In genomic region chr5:4855889-4856288, GRCh38 we compare ENCODE assay signal across 26 cellular contexts.
"Had no signal": no experiment of that assay in that cellular context is flagged by ENCODE, and none has a peak within 500 bp of the region (broad histone marks: within the 10 kb centered on the region; RNA-seq: fewer than 3 reads in every experiment).

No MANE protein-coding gene starts in this region.

- H3K27ac Mint-ChIP-seq: activated CD4-positive, alpha-beta memory T cell treated with anti-CD3 and anti-CD28 coated beads, Interleukin-2, amount 10 ng/mL, durations not matched to agents 7 days and 5 days; activated CD8-positive, alpha-beta memory T cell treated with anti-CD3 and anti-CD28 coated beads, Interleukin-2, amount 10 ng/mL, durations not matched to agents 7 days and 5 days; activated naive CD8-positive, alpha-beta T cell treated with anti-CD3 and anti-CD28 coated beads for 36 hours had no signal

- DNase-seq: activated CD4-positive, alpha-beta memory T cell treated with anti-CD3 and anti-CD28 coated beads, Interleukin-2, amount 10 ng/mL, durations not matched to agents 7 days and 5 days; activated CD4-positive, alpha-beta T cell treated with anti-CD3 and anti-CD28 coated beads for 1 hour; activated CD4-positive, alpha-beta T cell treated with anti-CD3 and anti-CD28 coated beads for 48 hours; activated CD4-positive, CD25-positive, alpha-beta regulatory T cell; activated CD8-positive, alpha-beta memory T cell treated with anti-CD3 and anti-CD28 coated beads for 24 hours; activated CD8-positive, alpha-beta memory T cell treated with anti-CD3 and anti-CD28 coated beads, Interleukin-2, amount 10 ng/mL, durations not matched to agents 7 days and 5 days; activated CD8-positive, alpha-beta memory T cell treated with anti-CD3 and anti-CD28 coated beads, Interleukin-2, amount 50 U/mL, for 48 hours; activated effector memory CD4-positive, alpha-beta T cell treated with Interleukin-2 at 50 U/mL for 16 hours; activated naive CD4-positive, alpha-beta T cell treated with anti-CD3 and anti-CD28 coated beads, Interleukin-2, amount 50 U/mL, for 16 hours; activated naive CD8-positive, alpha-beta T cell treated with anti-CD3 and anti-CD28 coated beads for 36 hours; activated T-cell treated with anti-CD3 and anti-CD28 coated beads, Interleukin-2, amount 50 U/mL, for 48 hours; amniotic stem cell; aorta; NCI-H1105; NCI-H1417 treated with DMSO at 0.1 percent for 48 hours; NCI-H187 treated with DMSO at 0.1 percent for 48 hours; NCI-H2081; NCI-H2171; NCI-H510A; Right ventricle myocardium superior; SW 1271; T1000; WERI-Rb-1 had no signal

- H3K27me3 ChIP-seq: cardiac muscle cell had no signal

- H3K36me3 ChIP-seq: cardiac muscle cell, WERI-Rb-1 had no signal

- H3K4me3 Mint-ChIP-seq: activated CD4-positive, alpha-beta memory T cell treated with anti-CD3 and anti-CD28 coated beads, Interleukin-2, amount 10 ng/mL, durations not matched to agents 7 days and 5 days; activated CD8-positive, alpha-beta memory T cell treated with anti-CD3 and anti-CD28 coated beads, Interleukin-2, amount 10 ng/mL, durations not matched to agents 7 days and 5 days; activated naive CD8-positive, alpha-beta T cell treated with anti-CD3 and anti-CD28 coated beads for 36 hours; central memory CD8-positive, alpha-beta T cell had no signal

- H3K27me3 Mint-ChIP-seq: activated CD4-positive, alpha-beta memory T cell treated with anti-CD3 and anti-CD28 coated beads, Interleukin-2, amount 10 ng/mL, durations not matched to agents 7 days and 5 days; activated CD8-positive, alpha-beta memory T cell treated with anti-CD3 and anti-CD28 coated beads, Interleukin-2, amount 10 ng/mL, durations not matched to agents 7 days and 5 days; activated naive CD8-positive, alpha-beta T cell treated with anti-CD3 and anti-CD28 coated beads for 36 hours; central memory CD8-positive, alpha-beta T cell had no signal

- H3K9me3 Mint-ChIP-seq: activated naive CD8-positive, alpha-beta T cell treated with anti-CD3 and anti-CD28 coated beads for 36 hours had no signal

- H3K36me3 Mint-ChIP-seq: activated CD8-positive, alpha-beta memory T cell treated with anti-CD3 and anti-CD28 coated beads, Interleukin-2, amount 10 ng/mL, durations not matched to agents 7 days and 5 days; activated naive CD8-positive, alpha-beta T cell treated with anti-CD3 and anti-CD28 coated beads for 36 hours had no signal

- H3K27ac ChIP-seq: cardiac muscle cell, KMS-11, WERI-Rb-1 had no signal

- H3K4me3 ChIP-seq: cardiac muscle cell had no signal

- ATAC-seq: activated CD8-positive, alpha-beta memory T cell treated with anti-CD3 and anti-CD28 coated beads, Interleukin-2, amount 10 ng/mL, durations not matched to agents 7 days and 5 days had no signal

- H3K4me1 Mint-ChIP-seq: activated CD4-positive, alpha-beta memory T cell treated with anti-CD3 and anti-CD28 coated beads, Interleukin-2, amount 10 ng/mL, durations not matched to agents 7 days and 5 days; activated CD8-positive, alpha-beta memory T cell treated with anti-CD3 and anti-CD28 coated beads, Interleukin-2, amount 10 ng/mL, durations not matched to agents 7 days and 5 days; activated naive CD8-positive, alpha-beta T cell treated with anti-CD3 and anti-CD28 coated beads for 36 hours; central memory CD8-positive, alpha-beta T cell had no signal
